In the genomic region with DNA sequence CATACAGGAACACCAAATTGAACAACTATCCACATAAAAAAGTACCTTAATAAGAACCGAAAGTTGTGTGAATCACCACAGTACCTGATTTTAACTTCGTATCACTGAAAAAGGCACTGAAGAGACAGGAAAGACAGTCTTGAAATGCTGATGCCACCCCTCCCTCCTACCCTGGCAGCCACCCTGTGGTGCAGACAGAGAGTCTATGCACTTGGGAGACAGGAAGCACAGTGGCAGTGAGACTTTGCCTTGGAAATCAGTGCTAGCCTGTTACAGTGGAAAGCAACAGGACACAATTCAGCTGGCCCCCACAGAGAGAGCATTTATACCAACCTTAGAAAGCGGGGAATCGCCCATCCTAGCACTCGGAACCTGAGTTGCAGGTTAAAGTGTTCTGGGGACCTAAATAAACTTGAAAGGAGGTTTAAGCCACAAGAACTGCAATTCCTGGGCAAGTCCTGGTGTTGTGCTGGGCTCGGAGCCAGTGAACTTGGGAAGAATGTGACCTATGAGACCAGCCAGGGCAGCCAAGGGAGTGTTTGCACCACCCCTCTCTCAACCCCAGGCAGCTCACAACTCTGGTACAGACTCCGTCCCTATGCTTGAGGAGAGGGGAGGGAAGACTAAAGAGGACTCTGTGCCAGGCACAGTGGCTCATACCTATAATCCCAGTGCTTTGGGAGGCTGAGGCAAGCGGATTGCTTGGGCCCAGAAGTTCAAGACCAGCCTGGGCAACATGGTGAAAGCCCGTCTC, we compare ENCODE assay signal across 10 cellular contexts.
DNase-seq lines count a peak whose midpoint lies in the region; ATAC-seq and TF ChIP-seq lines count a peak whose summit lies in the region.
"Had no signal": no experiment of that assay in that cellular context is flagged by ENCODE, and none has a peak within 500 bp of the region (broad histone marks: within the 10 kb centered on the region; RNA-seq: fewer than 3 reads in every experiment).

No MANE protein-coding gene starts in this region.

- H3K27me3 ChIP-seq in lower lobe of right lung (ENCODE audit: low read depth) = no peaks in the 10 kb centered on the region

- H3K27me3 Mint-ChIP-seq in activated T-cell treated with anti-CD3 and anti-CD28 coated beads, Interleukin-2, amount 50 U/mL, for 72 hours (ENCODE audit: low read depth) = no peaks in the 10 kb centered on the region
- H3K27me3 Mint-ChIP-seq: B cell had no signal

- no peak overlapping the region for H3K27ac ChIP-seq in lower lobe of right lung

- peaks cover 12% of the 10 kb centered on the region for H3K4me1 ChIP-seq in lower lobe of right lung

- H3K27ac Mint-ChIP-seq in activated T-cell treated with anti-CD3 and anti-CD28 coated beads, Interleukin-2, amount 50 U/mL, for 72 hours = no peak overlapping the region
- H3K27ac Mint-ChIP-seq: B cell had no signal

- peaks cover 0 to 3% of the 10 kb centered on the region in 2 donors for H3K9me3 Mint-ChIP-seq in activated T-cell treated with anti-CD3 and anti-CD28 coated beads, Interleukin-2, amount 50 U/mL, for 72 hours

- peaks cover 4% of the 10 kb centered on the region for H3K9me3 ChIP-seq in lower lobe of right lung

- H3K36me3 ChIP-seq in lower lobe of right lung = no peaks in the 10 kb centered on the region

- DNase-seq in activated T-cell treated with anti-CD3 and anti-CD28 coated beads, Interleukin-2, amount 50 U/mL, for 72 hours = peak in 1 of 2 donors; percentile 2
- no peak for DNase-seq in activated T-cell treated with anti-CD3 and anti-CD28 coated beads, Interleukin-2, amount 50 U/mL, for 48 hours
- DNase-seq in dermis microvascular lymphatic vessel endothelial cell (ENCODE audit: low read depth in 2 of 2) = peak; percentile 16 to 56
- DNase-seq in lower lobe of right lung = peak; percentile 73
- peak; percentile 64 for DNase-seq in ureter (ENCODE audit: low spot score)
- no peak for DNase-seq in DMS 273 (lab: John Stamatoyannopoulos, UW; ENCODE audit: unreplicated experiment)
- no peak for DNase-seq in activated CD8-positive, alpha-beta memory T cell treated with anti-CD3 and anti-CD28 coated beads for 24 hours
- DNase-seq: activated gamma-delta T cell had no signal

- no peak overlapping the region for H3K4me3 ChIP-seq in lower lobe of right lung

- TF ChIP-seq CTCF in lower lobe of right lung (IDR thresholded peaks at IDR 0.05) = no peak

- peak; percentile 24 to 43 for ATAC-seq in activated T-cell treated with anti-CD3 and anti-CD28 coated beads, Interleukin-2, amount 50 U/mL, for 72 hours (replicated peaks in 1 of 2)
- ATAC-seq in lower lobe of right lung (peak; percentile 88 to 91), HG02852 (IDR thresholded peaks at IDR 0.05; ENCODE audit: unreplicated experiment) (no peak)

- peaks cover 35% of the 10 kb centered on the region for H3K4me1 Mint-ChIP-seq in activated T-cell treated with anti-CD3 and anti-CD28 coated beads, Interleukin-2, amount 50 U/mL, for 72 hours (ENCODE audit: low read depth)

- intact Hi-C loops in lower lobe of right lung (cut with DNase I) = no loop called here

- peaks cover 4 to 8% of the 10 kb centered on the region in 2 donors for H3K36me3 Mint-ChIP-seq in activated T-cell treated with anti-CD3 and anti-CD28 coated beads, Interleukin-2, amount 50 U/mL, for 72 hours (ENCODE audit: insufficient read depth in 2 of 2)

- no peak overlapping the region for H3K4me3 Mint-ChIP-seq in activated T-cell treated with anti-CD3 and anti-CD28 coated beads, Interleukin-2, amount 50 U/mL, for 72 hours
- H3K4me3 Mint-ChIP-seq: B cell had no signal

Comparison
In these comparisons a context has a peak if more than half of its experiments do, and no peak if none do; other contexts are left out.
1. DNase-seq: peak in dermis microvascular lymphatic vessel endothelial cell (2 of 2), lower lobe of right lung (single experiment) and ureter (single experiment); none in activated T-cell treated with anti-CD3 and anti-CD28 coated beads, Interleukin-2, amount 50 U/mL, for 48 hours (0 of 2), DMS 273 (single experiment) and activated CD8-positive, alpha-beta memory T cell treated with anti-CD3 and anti-CD28 coated beads for 24 hours (single experiment).